ENCODE assay signal across 9 cellular contexts in the genomic region with DNA sequence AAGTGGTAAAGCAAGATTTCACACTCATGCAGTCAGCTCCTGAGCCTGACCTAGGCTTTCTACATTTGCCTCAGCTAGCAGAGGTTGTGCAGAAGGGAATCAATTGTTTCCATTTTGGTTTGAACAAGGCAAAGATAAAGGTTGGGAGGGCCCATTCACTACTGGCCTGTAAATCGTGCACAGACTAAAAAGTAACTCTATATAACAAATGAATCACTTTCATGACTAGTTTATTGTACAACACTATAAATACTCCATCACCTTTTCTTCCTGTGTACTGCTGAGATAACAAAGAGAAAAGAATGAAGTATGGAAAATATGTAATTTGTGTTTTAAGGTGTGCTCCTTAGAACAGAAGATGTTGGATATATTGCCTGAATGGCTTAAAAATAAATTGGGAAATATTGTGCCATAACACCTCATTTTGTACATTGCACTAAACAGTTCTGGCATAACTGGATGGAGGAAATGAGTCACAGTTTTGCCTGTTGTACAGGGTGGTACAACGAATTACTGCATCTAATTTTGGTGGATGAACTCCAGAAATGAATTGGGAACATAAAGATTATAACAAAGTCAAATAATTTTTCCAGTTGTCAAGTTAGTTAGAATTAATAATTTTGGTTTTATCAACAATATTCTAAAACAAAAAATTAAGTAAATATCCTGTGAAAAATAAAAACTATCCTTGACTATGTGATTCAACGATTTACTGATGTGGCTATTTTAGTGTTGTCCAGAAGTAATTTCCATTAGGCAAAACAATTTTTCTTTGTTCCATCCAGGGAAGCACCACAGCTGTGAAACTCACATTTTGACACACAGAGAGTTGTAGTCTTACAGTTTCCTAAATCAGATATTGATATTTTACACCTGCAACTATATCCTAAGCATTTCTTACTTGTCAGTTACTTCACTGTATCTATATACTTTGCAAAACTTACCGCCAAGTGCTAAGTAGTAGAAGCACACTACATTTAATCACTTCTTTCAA. TPM values are rescaled to one million over a fixed set of nuclear protein-coding genes. Genes with fewer than 3 reads are reported as not detected.
DNase-seq lines count a peak whose midpoint lies in the region; FAIRE-seq and TF ChIP-seq lines count a peak whose summit lies in the region.
"Had no signal": no experiment of that assay in that cellular context is flagged by ENCODE, and none has a peak within 500 bp of the region (broad histone marks: within the 10 kb centered on the region; RNA-seq: fewer than 3 reads in every experiment).

No MANE protein-coding gene starts in this region.

- intact Hi-C loops in tibial artery (cut with DNase I; ENCODE audit: low total_unique reads): no loop called here
- intact Hi-C loops in activated T-helper 1 cell treated with anti-CD3 and anti-CD28 coated beads, Interleukin-12 subunit alpha, Interleukin-12 subunit beta, Interleukin-2, Interleukin-4 antibody, amounts not matched to agents 30 ng/mL and 10 ng/mL and 1 ng/mL, durations not matched to agents 14 hours and 24 hours and 36 hours (cut with micrococcal nuclease): no loop called here
- intact Hi-C loops in posterior vena cava (cut with DNase I): no loop called here

- H3K9me3 ChIP-seq in tibial artery: no peaks in the 10 kb centered on the region

- TF ChIP-seq CTCF in NB4 (IDR thresholded peaks at IDR 0.05; ENCODE audit: low read depth, low read length) (no peak), bronchial epithelial cell (IDR thresholded peaks at IDR 0.05; ENCODE audit: insufficient read depth, low read length, severe bottlenecking) (no peak), tibial artery (IDR thresholded peaks at IDR 0.05) (no peak)

- no peak for FAIRE-seq in bronchial epithelial cell (lab: Jason Lieb, UNC)

- H3K27me3 ChIP-seq in bronchial epithelial cell (ENCODE audit: control insufficient read depth, insufficient read depth, low read length) (no peaks in the 10 kb centered on the region), tibial artery (no peaks in the 10 kb centered on the region)

- H3K36me3 ChIP-seq in bronchial epithelial cell (ENCODE audit: control insufficient read depth, insufficient read depth, low read length) (peaks cover 11% of the 10 kb centered on the region), tibial artery (no peaks in the 10 kb centered on the region)

- no peaks in the 10 kb centered on the region for H3K27me3 Mint-ChIP-seq in activated T-helper 1 cell treated with anti-CD3 and anti-CD28 coated beads, Interleukin-12 subunit alpha, Interleukin-12 subunit beta, Interleukin-2, Interleukin-4 antibody, amounts not matched to agents 30 ng/mL and 10 ng/mL and 1 ng/mL, durations not matched to agents 14 hours and 24 hours and 36 hours (ENCODE audit: insufficient read depth)

- H3K4me3 Mint-ChIP-seq in activated T-helper 1 cell treated with anti-CD3 and anti-CD28 coated beads, Interleukin-12 subunit alpha, Interleukin-12 subunit beta, Interleukin-2, Interleukin-4 antibody, amounts not matched to agents 30 ng/mL and 10 ng/mL and 1 ng/mL, durations not matched to agents 14 hours and 24 hours and 36 hours: no peak overlapping the region

- peak overlapping the region; percentile 54 to 56 for H3K27ac ChIP-seq in tibial artery

- H3K4me3 ChIP-seq in NB4 (ENCODE audit: low read depth, low read length) (no peak overlapping the region), bronchial epithelial cell (ENCODE audit: low read depth, low read length) (no peak overlapping the region), tibial artery (no peak overlapping the region)

- no peak overlapping the region for H3K27ac Mint-ChIP-seq in activated T-helper 1 cell treated with anti-CD3 and anti-CD28 coated beads, Interleukin-12 subunit alpha, Interleukin-12 subunit beta, Interleukin-2, Interleukin-4 antibody, amounts not matched to agents 30 ng/mL and 10 ng/mL and 1 ng/mL, durations not matched to agents 14 hours and 24 hours and 36 hours

- no peaks in the 10 kb centered on the region for H3K4me1 Mint-ChIP-seq in activated T-helper 1 cell treated with anti-CD3 and anti-CD28 coated beads, Interleukin-12 subunit alpha, Interleukin-12 subunit beta, Interleukin-2, Interleukin-4 antibody, amounts not matched to agents 30 ng/mL and 10 ng/mL and 1 ng/mL, durations not matched to agents 14 hours and 24 hours and 36 hours (ENCODE audit: low read depth)

- H3K4me1 ChIP-seq in tibial artery: peaks cover 0 to 35% (median 5%) of the 10 kb centered on the region in 4 donors

- peak; percentile 17 for DNase-seq in NB4 (ENCODE audit: low read depth)
- peak; percentile 77 for DNase-seq in bronchial epithelial cell (ENCODE audit: low read depth)
- peak; percentile 38 for DNase-seq in kidney tubule cell (ENCODE audit: low spot score)
- no peak for DNase-seq in tibial artery
- DNase-seq in UCSD-AML1 (lab: John Stamatoyannopoulos, UW; ENCODE audit: unreplicated experiment): no peak
- DNase-seq in activated T-helper 1 cell treated with anti-CD3 and anti-CD28 coated beads, Interleukin-12 subunit alpha, Interleukin-12 subunit beta, Interleukin-2, Interleukin-4 antibody, amounts not matched to agents 30 ng/mL and 10 ng/mL and 1 ng/mL, durations not matched to agents 14 hours and 24 hours and 36 hours (ENCODE audit: low spot score): no peak
- DNase-seq in NCI-H2196 treated with DMSO at 0.1 percent for 48 hours (lab: John Stamatoyannopoulos, UW; ENCODE audit: unreplicated experiment): no peak
- DNase-seq in posterior vena cava (ENCODE audit: low spot score): no peak
- DNase-seq: NCI-H2171 had no signal

- H3K9me3 Mint-ChIP-seq in activated T-helper 1 cell treated with anti-CD3 and anti-CD28 coated beads, Interleukin-12 subunit alpha, Interleukin-12 subunit beta, Interleukin-2, Interleukin-4 antibody, amounts not matched to agents 30 ng/mL and 10 ng/mL and 1 ng/mL, durations not matched to agents 14 hours and 24 hours and 36 hours: no peaks in the 10 kb centered on the region

- H3K36me3 Mint-ChIP-seq in activated T-helper 1 cell treated with anti-CD3 and anti-CD28 coated beads, Interleukin-12 subunit alpha, Interleukin-12 subunit beta, Interleukin-2, Interleukin-4 antibody, amounts not matched to agents 30 ng/mL and 10 ng/mL and 1 ng/mL, durations not matched to agents 14 hours and 24 hours and 36 hours (ENCODE audit: low read depth): no peaks in the 10 kb centered on the region

- TF ChIP-seq POLR2A in NB4 (IDR thresholded peaks at IDR 0.05; ENCODE audit: extremely low read depth, insufficient read length): no peak

RNA-seq across cellular contexts. Expression of a gene that starts 18.0 kb away (rescaled TPM):
- 147 and 178 TPM in 2 replicates for total RNA-seq in bronchial epithelial cell
- total RNA-seq in activated T-helper 1 cell treated with anti-CD3 and anti-CD28 coated beads, Interleukin-12 subunit alpha, Interleukin-12 subunit beta, Interleukin-2, Interleukin-4 antibody, amounts not matched to agents 30 ng/mL and 10 ng/mL and 1 ng/mL, durations not matched to agents 14 hours and 24 hours and 36 hours: not detected in 2 replicates
- 10 to 100 TPM; 36.3 to 89.3 TPM for total RNA-seq in posterior vena cava

Comparison
In these comparisons a context has a peak if more than half of its experiments do, and no peak if none do; other contexts are left out.
1. DNase-seq: peak in NB4 (single experiment), bronchial epithelial cell (single experiment) and kidney tubule cell (single experiment); none in tibial artery (0 of 2), UCSD-AML1 (single experiment), activated T-helper 1 cell treated with anti-CD3 and anti-CD28 coated beads, Interleukin-12 subunit alpha, Interleukin-12 subunit beta, Interleukin-2, Interleukin-4 antibody, amounts not matched to agents 30 ng/mL and 10 ng/mL and 1 ng/mL, durations not matched to agents 14 hours and 24 hours and 36 hours (single experiment), NCI-H2196 treated with DMSO at 0.1 percent for 48 hours (single experiment) and posterior vena cava (single experiment).
2. RNA of a gene that starts 18.0 kb away (total RNA-seq): 147 to 178 TPM in bronchial epithelial cell and 36.3 to 89.3 TPM in posterior vena cava; not detected in activated T-helper 1 cell treated with anti-CD3 and anti-CD28 coated beads, Interleukin-12 subunit alpha, Interleukin-12 subunit beta, Interleukin-2, Interleukin-4 antibody, amounts not matched to agents 30 ng/mL and 10 ng/mL and 1 ng/mL, durations not matched to agents 14 hours and 24 hours and 36 hours; every median in the first group is over 10 times any median in the second.